ENCODE assay signal across 1 cellular context in the genomic region with DNA sequence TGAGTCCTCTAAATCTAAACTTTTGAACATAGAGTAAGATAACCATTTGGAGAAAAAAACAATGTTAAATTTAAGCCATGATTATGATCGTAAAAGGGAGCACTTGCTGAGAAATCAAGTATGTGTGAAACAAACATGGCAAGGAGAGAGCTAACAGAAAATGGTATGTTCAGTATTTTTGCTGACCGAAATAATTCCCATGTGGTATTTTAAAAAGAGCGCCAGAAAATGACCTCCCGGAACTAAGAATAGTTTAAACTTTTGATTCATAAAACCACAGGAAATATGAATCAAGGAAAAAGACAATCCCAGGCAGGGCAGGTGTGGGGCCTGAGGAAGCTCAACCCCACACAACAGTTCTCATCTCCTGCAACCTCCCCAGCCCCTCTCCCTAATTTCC.
TF ChIP-seq lines count a peak whose summit lies in the region.

No MANE protein-coding gene starts in this region.

TF ChIP-seq in SK-N-SH treated with all-trans-retinoic acid at 6 μM for 48 hours, 23 proteins besides CTCF, POLR2A, EP300 and RAD21 (continued from another document):
- TF ChIP-seq, protein P1, sequence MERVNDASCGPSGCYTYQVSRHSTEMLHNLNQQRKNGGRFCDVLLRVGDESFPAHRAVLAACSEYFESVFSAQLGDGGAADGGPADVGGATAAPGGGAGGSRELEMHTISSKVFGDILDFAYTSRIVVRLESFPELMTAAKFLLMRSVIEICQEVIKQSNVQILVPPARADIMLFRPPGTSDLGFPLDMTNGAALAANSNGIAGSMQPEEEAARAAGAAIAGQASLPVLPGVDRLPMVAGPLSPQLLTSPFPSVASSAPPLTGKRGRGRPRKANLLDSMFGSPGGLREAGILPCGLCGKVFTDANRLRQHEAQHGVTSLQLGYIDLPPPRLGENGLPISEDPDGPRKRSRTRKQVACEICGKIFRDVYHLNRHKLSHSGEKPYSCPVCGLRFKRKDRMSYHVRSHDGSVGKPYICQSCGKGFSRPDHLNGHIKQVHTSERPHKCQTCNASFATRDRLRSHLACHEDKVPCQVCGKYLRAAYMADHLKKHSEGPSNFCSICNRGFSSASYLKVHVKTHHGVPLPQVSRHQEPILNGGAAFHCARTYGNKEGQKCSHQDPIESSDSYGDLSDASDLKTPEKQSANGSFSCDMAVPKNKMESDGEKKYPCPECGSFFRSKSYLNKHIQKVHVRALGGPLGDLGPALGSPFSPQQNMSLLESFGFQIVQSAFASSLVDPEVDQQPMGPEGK (CRISPR knock-in tag; IDR thresholded peaks at IDR 0.05; ENCODE audit: borderline replicate concordance), result no peak
